Comparison of ENCODE assay signal across 1 cellular context in genomic region chr20:41032243-41032642, GRCh38.
TF ChIP-seq lines count a peak whose summit lies in the region.

No MANE protein-coding gene starts in this region.

TF ChIP-seq in K562, 482 proteins besides CTCF, POLR2A, EP300 and RAD21 (continued from another document):
- no peak for TF ChIP-seq KAT8 (IDR thresholded peaks at IDR 0.05; ENCODE audit: low read depth)
- TF ChIP-seq PHTF2 (CRISPR knock-in tag; IDR thresholded peaks at IDR 0.05) = no peak
- peak; percentile 44; the same call in 1 of the 2 replicates for TF ChIP-seq ATF3 (IDR thresholded peaks at IDR 0.05)
- no peak for TF ChIP-seq ATF3 (CRISPR knock-in tag; conservative IDR thresholded peaks at IDR 0.05)
- no peak for TF ChIP-seq PCBP1 (IDR thresholded peaks at IDR 0.05; ENCODE audit: low read depth, low read length, poor library complexity, severe bottlenecking)
- no peak for TF ChIP-seq KDM5B (IDR thresholded peaks at IDR 0.05; ENCODE audit: insufficient replicate concordance, low read depth, low read length)
- no peak for TF ChIP-seq RBM17 (IDR thresholded peaks at IDR 0.05; ENCODE audit: borderline replicate concordance, low read depth, low read length)
- TF ChIP-seq NFE2 (IDR thresholded peaks at IDR 0.05; ENCODE audit: low read depth) = peak; percentile 73
- TF ChIP-seq ZBTB33 (CRISPR knock-in tag; IDR thresholded peaks at IDR 0.05) = no peak
- no peak for TF ChIP-seq BHLHE40 (IDR thresholded peaks at IDR 0.05; ENCODE audit: low read length)
- peak; percentile 46; the same call in 1 of the 2 replicates for TF ChIP-seq JUND (IDR thresholded peaks at IDR 0.05; ENCODE audit: borderline replicate concordance, low read depth, low read length)
- 0 out of 3 replicates have a peak, but pooled peaks have one; percentile 14 for TF ChIP-seq JUND (tag; IDR thresholded peaks at IDR 0.05; ENCODE audit: borderline replicate concordance, low read depth, low read length)
- TF ChIP-seq NR2C1 (IDR thresholded peaks at IDR 0.05) = no peak
- TF ChIP-seq NR2C1 (tag; IDR thresholded peaks at IDR 0.05) = no peak
- TF ChIP-seq CXXC5 (CRISPR knock-in tag; IDR thresholded peaks at IDR 0.05) = peak; percentile 36; the same call in 1 of the 2 replicates
- TF ChIP-seq HMBOX1 (IDR thresholded peaks at IDR 0.05) = peak; percentile 85
- TF ChIP-seq ZNF263 (CRISPR knock-in tag; IDR thresholded peaks at IDR 0.05; ENCODE audit: borderline replicate concordance) = no peak
- TF ChIP-seq KAT7 (CRISPR knock-in tag; IDR thresholded peaks at IDR 0.05; ENCODE audit: borderline replicate concordance) = peak; percentile 61; the same call in 1 of the 2 replicates
- no peak for TF ChIP-seq GABPB1 (CRISPR knock-in tag; IDR thresholded peaks at IDR 0.05)
- TF ChIP-seq ZNF316 (IDR thresholded peaks at IDR 0.05) = 0 out of 2 replicates have a peak, but pooled peaks have one; percentile 14
- TF ChIP-seq ZNF707 (CRISPR knock-in tag; conservative IDR thresholded peaks at IDR 0.05) = no peak
- TF ChIP-seq MAFK (IDR thresholded peaks at IDR 0.05; ENCODE audit: low read length) = peak; percentile 48; the same call in 1 of the 2 replicates
- peak; percentile 64 for TF ChIP-seq FOSL1 (tag; conservative IDR thresholded peaks at IDR 0.05)
- no peak for TF ChIP-seq TOE1 (IDR thresholded peaks at IDR 0.05; ENCODE audit: borderline replicate concordance)
- no peak for TF ChIP-seq TOE1 (CRISPR knock-in tag; IDR thresholded peaks at IDR 0.05; ENCODE audit: borderline replicate concordance, low read depth)
- TF ChIP-seq RFX5 (IDR thresholded peaks at IDR 0.05; ENCODE audit: low read depth, low read length) = no peak
- peak; percentile 19 for TF ChIP-seq DACH1 (IDR thresholded peaks at IDR 0.05; ENCODE audit: partially characterized antibody)
- TF ChIP-seq RBM22 (IDR thresholded peaks at IDR 0.05; ENCODE audit: low read depth, low read length, poor library complexity, severe bottlenecking) = no peak
- peak; percentile 42; the same call in 1 of the 2 replicates for TF ChIP-seq DPF2 (IDR thresholded peaks at IDR 0.05)
- peak; percentile 30; the same call in 1 of the 2 replicates for TF ChIP-seq C11orf30 (IDR thresholded peaks at IDR 0.05; ENCODE audit: low read depth)
- TF ChIP-seq NCOA2 (IDR thresholded peaks at IDR 0.05; ENCODE audit: partially characterized antibody in 2 of 2) = no peak
TF ChIP-seq in K562: peak in this region for 14.
